In genomic region chr16:89720859-89721643, GRCh38 we compare ENCODE assay signal across 8 cellular contexts. TPM values are rescaled to one million over a fixed set of nuclear protein-coding genes. Genes with fewer than 3 reads are reported as not detected.
DNase-seq lines count a peak whose midpoint lies in the region; ATAC-seq and TF ChIP-seq lines count a peak whose summit lies in the region.

A gene with protein sequence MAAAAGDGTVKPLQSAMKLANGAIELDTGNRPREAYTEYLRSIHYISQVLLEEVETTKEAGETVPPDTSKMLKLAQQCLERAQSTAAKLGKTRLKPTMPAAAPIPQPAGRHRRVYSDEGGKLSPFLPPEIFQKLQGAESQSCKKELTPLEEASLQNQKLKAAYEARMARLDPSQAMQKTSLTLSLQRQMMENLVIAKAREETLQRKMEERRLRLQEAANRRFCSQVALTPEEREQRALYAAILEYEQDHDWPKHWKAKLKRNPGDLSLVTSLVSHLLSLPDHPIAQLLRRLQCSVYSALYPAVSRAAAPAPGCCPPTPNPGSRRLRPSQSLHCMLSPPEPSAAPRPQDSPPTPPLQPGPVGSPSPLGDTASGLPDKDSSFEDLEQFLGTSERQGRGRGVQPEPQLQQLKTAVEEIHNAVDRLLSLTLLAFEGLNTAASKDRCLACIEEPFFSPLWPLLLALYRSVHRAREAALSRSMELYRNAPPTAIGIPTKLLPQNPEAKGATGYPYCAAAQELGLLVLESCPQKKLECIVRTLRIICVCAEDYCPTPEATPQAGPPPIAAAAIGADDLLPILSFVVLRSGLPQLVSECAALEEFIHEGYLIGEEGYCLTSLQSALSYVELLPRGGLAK (minus strand): TSS chr16:89720898. CDS start chr16:89720861, 37 bp downstream.
Gene ZNF276 (plus strand): TSS chr16:89721537. CDS start chr16:89721641, 104 bp downstream.

- H3K4ac ChIP-seq in H9 (ENCODE audit: low read depth, low read length): no peak within 1 kb of the TSS

- no peak within 1 kb of the TSS for H3T11ph ChIP-seq in H9 (ENCODE audit: low read length)

- peaks cover 55% of the 10 kb centered on the region for H3K27me3 Mint-ChIP-seq in H9 (ENCODE audit: low read depth)

- H3K4me2 ChIP-seq in H9 (ENCODE audit: insufficient read depth, insufficient read length, low read length): peak within 1 kb of the TSS; percentile 64

- no peak within 1 kb of the TSS for H3K14ac ChIP-seq in H9 (ENCODE audit: insufficient read depth, low read length)

- H3K56ac ChIP-seq in H9 (ENCODE audit: insufficient read length, low read depth, low read length): no peak within 1 kb of the TSS

- peaks cover 9% of the 10 kb centered on the region; the same call in 1 of the 2 replicates for H3K27me3 ChIP-seq in H9 (ENCODE audit: insufficient read depth, low read length)
- H3K27me3 ChIP-seq in aorta (ENCODE audit: control insufficient read depth in 1 of 2, insufficient read depth in 2 of 2, low read length in 1 of 2): peaks cover 0 to 2% of the 10 kb centered on the region in 2 donors

- H2BK15ac ChIP-seq in H9 (ENCODE audit: low read depth, low read length): no peak within 1 kb of the TSS; the same call in 1 of the 2 replicates

- peak within 1 kb of the TSS; percentile 10 for H3K9ac ChIP-seq in H9 (ENCODE audit: extremely low read depth, insufficient read length, low read length)

- H3K79me2 ChIP-seq in H9 (ENCODE audit: insufficient read depth, low read length): no peaks in the 10 kb centered on the region

- peak; percentile 69 for TF ChIP-seq POLR2A in NB4 (IDR thresholded peaks at IDR 0.05; ENCODE audit: extremely low read depth, insufficient read length)

- H2BK20ac ChIP-seq in H9 (ENCODE audit: low read depth, low read length, poor library complexity, severe bottlenecking): no peak within 1 kb of the TSS

- H3K4me3 ChIP-seq in NB4 (ENCODE audit: low read depth, low read length) (peak within 1 kb of the TSS; percentile 86), aorta (ENCODE audit: low read length in 2 of 2) (peak within 1 kb of the TSS; percentile 70 to 83)

- no peak within 1 kb of the TSS for H2AFZ ChIP-seq in H9 (ENCODE audit: low read length)

- WGBS in H9 (ENCODE audit: extremely low coverage, insufficient read length, low lambda C conversion rate): no CpG with 5 or more reads among the region's 109 CpGs
- 1% methylated on average over 62 to 109 of the region's 109 CpGs for WGBS in aorta, 2 donors

- H2BK5ac ChIP-seq in H9 (ENCODE audit: insufficient read length, low read length): no peak within 1 kb of the TSS

- no peak within 1 kb of the TSS for H2BK12ac ChIP-seq in H9 (ENCODE audit: insufficient read length, low read depth, low read length)

- no peak within 1 kb of the TSS for H2AK5ac ChIP-seq in H9 (ENCODE audit: insufficient read length, low read length)

- H2BK120ac ChIP-seq in H9 (ENCODE audit: low read depth, low read length, poor library complexity, severe bottlenecking): no peak within 1 kb of the TSS

- H3K79me1 ChIP-seq in H9 (ENCODE audit: insufficient read depth, low read depth, low read length, poor library complexity, severe bottlenecking): no peaks in the 10 kb centered on the region

- no peaks in the 10 kb centered on the region for H4K20me1 ChIP-seq in H9 (ENCODE audit: control insufficient read depth, insufficient read depth, insufficient read length)

- no peaks in the 10 kb centered on the region for H3K9me3 Mint-ChIP-seq in H9

- peaks cover 18% of the 10 kb centered on the region for H3K23me2 ChIP-seq in H9 (ENCODE audit: insufficient read length, low read depth, low read length, poor library complexity, severe bottlenecking)

- peak within 1 kb of the TSS; percentile 76 to 87 for H3K4me3 Mint-ChIP-seq in H9

- H4K91ac ChIP-seq in H9 (ENCODE audit: insufficient read length, low read depth, low read length): no peak within 1 kb of the TSS

- peak; percentile 75 for DNase-seq in GDM1 (lab: John Stamatoyannopoulos, UW)
- DNase-seq in H9: peak; percentile 79
- peak; percentile 92 for DNase-seq in NB4 (ENCODE audit: low read depth)
- peak in 57 of 58 donors; percentile 30 to 88 (median 79) for DNase-seq in anterior cingulate cortex (lab: John Stamatoyannopoulos, UW)
- DNase-seq in hepatic stellate cell (ENCODE audit: low spot score): peak; percentile 76
- peak; percentile 93 for DNase-seq in retina
- DNase-seq in aorta: peak; percentile 90 to 95

- intact Hi-C loops in T-helper 2 cell treated with Interferon-gamma antibody and Interleukin-4, amounts not matched to agents 100 ng/mL and 5 ng/mL, for 36 hours (cut with micrococcal nuclease): loop anchor here (1.0 to 10.0 kb wide), 6 partner anchors 10 to 196 kb away; partner anchors contain the start of genes CHMP1A, FANCA, MC1R and RPL13
- intact Hi-C loops in aorta (cut with DNase I): loop anchor here in 1 of 2 donors (2.0 kb wide), 1 partner anchor 20 kb away; the partner anchor contains the start of gene SPATA2L

- H3K27ac ChIP-seq in H9 (ENCODE audit: insufficient read length, low read depth, low read length): no peak within 1 kb of the TSS
- H3K27ac ChIP-seq in aorta (ENCODE audit: low read depth in 1 of 2, low read length in 2 of 2): peak within 1 kb of the TSS; percentile 45 to 74

- ATAC-seq in aorta (ENCODE audit: low FRiP score): peak; percentile 90

- no peak within 1 kb of the TSS for H4K8ac ChIP-seq in H9 (replicated peaks; ENCODE audit: insufficient read length, low read depth, low read length)

- peak within 1 kb of the TSS in 2 of 3 experiments; percentile 87; a peak in 5 of 7 replicates for H3K27ac Mint-ChIP-seq in H9

- peaks cover 0 to 4% of the 10 kb centered on the region in 2 donors for H3K36me3 ChIP-seq in aorta (ENCODE audit: control insufficient read depth in 1 of 2, insufficient read depth in 2 of 2, low read length in 1 of 2)

- H3K9me3 ChIP-seq in H9 (ENCODE audit: control insufficient read depth, low read depth, low read length) (no peaks in the 10 kb centered on the region), aorta (ENCODE audit: control insufficient read depth, low read length) (no peaks in the 10 kb centered on the region)

- peaks cover 14 to 15% of the 10 kb centered on the region in 2 experiments for H3K4me1 Mint-ChIP-seq in H9

- H3K36me3 Mint-ChIP-seq in H9 (ENCODE audit: insufficient read depth in 1 of 3, low read depth in 3 of 3): peaks cover 27 to 41% (median 35%) of the 10 kb centered on the region in 3 experiments

- H3K4me1 ChIP-seq in H9 (ENCODE audit: insufficient read depth, low read length) (no peaks in the 10 kb centered on the region), aorta (ENCODE audit: control insufficient read depth in 1 of 2, insufficient read depth in 2 of 2, low read length in 2 of 2) (no peaks in the 10 kb centered on the region)

- no peak within 1 kb of the TSS for H3K18ac ChIP-seq in H9 (ENCODE audit: insufficient read length, low read depth, low read length)

- no peak within 1 kb of the TSS for H3K23ac ChIP-seq in H9 (ENCODE audit: insufficient read length, low read depth, low read length)

- TF ChIP-seq CTCF in H9 (conservative IDR thresholded peaks at IDR 0.05): no peak
- TF ChIP-seq CTCF in NB4 (IDR thresholded peaks at IDR 0.05; ENCODE audit: low read depth, low read length): no peak

- no peak within 1 kb of the TSS for H4K5ac ChIP-seq in H9 (ENCODE audit: insufficient read length, low read depth, low read length)

RNA-seq across cellular contexts. Expression of the first gene that starts in this region (rescaled TPM):
- total RNA-seq in H9 (2021): 5.6 and 6.0 TPM in 2 replicates
- 11.9 and 13.0 TPM in 2 replicates for total RNA-seq in T-helper 2 cell treated with Interferon-gamma antibody and Interleukin-4, amounts not matched to agents 100 ng/mL and 5 ng/mL, for 36 hours
- total RNA-seq in aorta: 10 to 100 TPM; 10.3 to 15.3 TPM
- 10 to 100 TPM in 1 of 2 donors, 1 to 10 TPM in 1; 5.1 to 34.5 TPM for polyA plus RNA-seq in aorta

RNA-seq across cellular contexts. Expression of gene ZNF276, which starts in this region (rescaled TPM):
- total RNA-seq in H9 (2021) (17.4 and 18.6 TPM in 2 replicates), aorta (10 to 100 TPM; 23.6 to 30.4 TPM)
- 75.6 and 79.0 TPM in 2 replicates for total RNA-seq in T-helper 2 cell treated with Interferon-gamma antibody and Interleukin-4, amounts not matched to agents 100 ng/mL and 5 ng/mL, for 36 hours
- 10 to 100 TPM in 1 of 2 donors, 1 to 10 TPM in 1; 3.3 to 47.7 TPM for polyA plus RNA-seq in aorta
